Comparison of ENCODE assay signal across 1 cellular context in the genomic region with DNA sequence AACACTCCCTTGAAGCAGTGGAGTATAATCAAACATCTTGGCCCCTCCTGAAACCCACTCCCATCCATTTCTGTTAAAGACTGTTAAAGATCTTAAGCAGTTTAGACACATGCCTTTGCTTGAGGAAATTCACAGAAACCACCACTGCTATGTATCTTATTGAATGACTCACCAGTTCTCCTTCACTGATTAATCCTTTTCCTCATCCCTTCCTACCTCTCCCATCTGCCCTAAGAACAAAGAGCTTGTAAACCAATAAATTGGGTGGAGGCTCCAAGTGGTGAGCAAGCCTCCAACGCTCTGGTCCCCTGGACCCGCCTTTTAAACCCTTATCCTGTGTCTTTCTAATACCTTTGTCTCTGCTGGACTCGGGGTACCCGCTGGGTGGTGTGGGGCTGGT.
TF ChIP-seq lines count a peak whose summit lies in the region.

No MANE protein-coding gene starts in this region.

TF ChIP-seq in H1, 55 proteins besides CTCF, POLR2A, EP300 and RAD21:
- TF ChIP-seq SUZ12 (IDR thresholded peaks at IDR 0.05; ENCODE audit: low read length) (no peak), SIRT6 (IDR thresholded peaks at IDR 0.05; ENCODE audit: low read length) (no peak), EZH2 (IDR thresholded peaks at IDR 0.05; ENCODE audit: low read depth, low read length, severe bottlenecking) (no peak), TCF12 (IDR thresholded peaks at IDR 0.05; ENCODE audit: low read depth, low read length) (no peak), KDM4A (IDR thresholded peaks at IDR 0.05; ENCODE audit: low read depth, low read length, severe bottlenecking) (no peak), ASH2L (IDR thresholded peaks at IDR 0.05; ENCODE audit: low read length) (no peak), GABPA (IDR thresholded peaks at IDR 0.05; ENCODE audit: borderline replicate concordance, insufficient read depth, low read length) (no peak), NRF1 (IDR thresholded peaks at IDR 0.05; ENCODE audit: low read depth, low read length) (no peak), CBX8 (IDR thresholded peaks at IDR 0.05; ENCODE audit: borderline replicate concordance, low read depth, low read length) (no peak), PHF8 (conservative IDR thresholded peaks at IDR 0.05; ENCODE audit: low read depth, low read length) (no peak), CHD2 (IDR thresholded peaks at IDR 0.05; ENCODE audit: low read length) (no peak), RNF2 (IDR thresholded peaks at IDR 0.05; ENCODE audit: borderline replicate concordance, low read depth, low read length, missing control alignments, poor library complexity, severe bottlenecking) (no peak), EGR1 (IDR thresholded peaks at IDR 0.05; ENCODE audit: borderline replicate concordance, low read depth, low read length) (no peak)
TF ChIP-seq in H1: peak in this region for 0.
